ENCODE assay signal across 13 cellular contexts in the genomic region with DNA sequence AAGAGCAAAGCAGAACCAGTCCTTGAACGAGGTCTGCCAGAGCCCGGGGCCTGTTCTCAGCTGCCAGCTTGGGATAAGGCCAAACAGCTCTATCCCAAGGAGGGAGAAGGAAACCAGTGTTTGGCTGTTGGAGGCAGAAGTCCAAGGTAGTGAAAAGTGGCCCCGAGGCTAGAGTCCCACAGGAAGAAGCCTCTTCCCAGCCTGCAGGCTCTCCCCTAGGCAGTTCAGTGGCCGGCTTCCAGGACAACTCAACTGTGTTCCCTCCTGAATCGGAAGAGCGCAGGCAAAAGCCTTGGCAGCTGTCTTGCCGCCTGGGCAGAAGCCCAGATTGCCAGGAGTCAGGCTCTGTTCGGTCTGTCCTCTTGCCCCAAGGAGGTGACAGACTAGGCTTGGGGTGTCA. TPM values are rescaled to one million over a fixed set of nuclear protein-coding genes. Genes with fewer than 3 reads are reported as not detected.
A peak's percentile ranks its signal among the peaks of the same experiment; 100 is the strongest.
DNase-seq lines count a peak whose midpoint lies in the region; ATAC-seq, FAIRE-seq and TF ChIP-seq lines count a peak whose summit lies in the region.
"Had no signal": no experiment of that assay in that cellular context is flagged by ENCODE, and none has a peak within 500 bp of the region (broad histone marks: within the 10 kb centered on the region; RNA-seq: fewer than 3 reads in every experiment).

No MANE protein-coding gene starts in this region.

- POLR2A ChIA-PET in HepG2 (lab: Yijun Ruan, JAX), result no interaction called here

- CTCF ChIA-PET in HepG2 (lab: Yijun Ruan, JAX; ENCODE audit: low intra/inter-chr PET ratio, low total read pairs), result no interaction called here

- TF ChIP-seq POLR2A in right lobe of liver (IDR thresholded peaks at IDR 0.05) (no peak), HepG2 (IDR thresholded peaks at IDR 0.05; ENCODE audit: insufficient read depth in 1 of 2, low read depth in 2 of 2, low read length in 2 of 2) (no peak), vagina (IDR thresholded peaks at IDR 0.05) (no peak)

- in situ Hi-C loops in HepG2 (cut with HindIII; ENCODE audit: extremely low pct_ligation_motif_present, low pct_unique_long_range_greater_than_20kb), result loop anchor here (10.0 kb wide), 1 partner anchor 459 kb away; no protein-coding TSS in a partner anchor

- no peak overlapping the region for H3K27ac ChIP-seq in right lobe of liver
- no peak overlapping the region for H3K27ac ChIP-seq in HepG2 (ENCODE audit: extremely low read length, insufficient read depth, low read length)
- H3K27ac ChIP-seq in fibroblast of lung (ENCODE audit: insufficient read depth, low read length), result no peak overlapping the region
- H3K27ac ChIP-seq in vagina, result peak overlapping the region; percentile 10

- FAIRE-seq in HepG2 (lab: Jason Lieb, UNC), result no peak
- FAIRE-seq: A204.1 had no signal

- BruUV-seq in HepG2 (replicated peaks; lab: Mats Ljungman, UMichigan), result no TSS peak

- H3K36me3 ChIP-seq in right lobe of liver, result no peaks in the 10 kb centered on the region
- no peaks in the 10 kb centered on the region for H3K36me3 ChIP-seq in HepG2 (replicated peaks in 1 of 2; ENCODE audit: control insufficient read depth in 1 of 2, insufficient read depth in 2 of 2, low read length in 2 of 2)
- peaks cover 22% of the 10 kb centered on the region for H3K36me3 ChIP-seq in fibroblast of lung (ENCODE audit: control insufficient read depth, insufficient read depth, low read length)
- H3K36me3 ChIP-seq in vagina, result no peaks in the 10 kb centered on the region

- no peak overlapping the region for H2AFZ ChIP-seq in HepG2 (ENCODE audit: low read length)
- H2AFZ ChIP-seq in fibroblast of lung (ENCODE audit: low read length), result no peak overlapping the region

- ATAC-seq in right lobe of liver, result peak; percentile 20 to 62 (median 35)
- ATAC-seq in HepG2, result no peak

- TF ChIP-seq EP300 in HepG2 (IDR thresholded peaks at IDR 0.05; ENCODE audit: low read depth in 2 of 2, low read length in 2 of 2), result no peak
- TF ChIP-seq EP300 in HepG2 (CRISPR knock-in tag; IDR thresholded peaks at IDR 0.05; ENCODE audit: borderline replicate concordance), result no peak

- DNase-seq in right lobe of liver, result peak in 1 of 3 donors; percentile 72
- no peak for DNase-seq in HepG2 (ENCODE audit: low spot score)
- peak; percentile 47 to 74 for DNase-seq in fibroblast of lung (ENCODE audit: low read depth in 2 of 2)
- DNase-seq in myocyte (ENCODE audit: low read depth), result peak; percentile 70
- no peak for DNase-seq in vagina (ENCODE audit: extremely low spot score in 2 of 2)
- DNase-seq in LoVo (ENCODE audit: low spot score), result no peak
- no peak for DNase-seq in NCI-H526 (lab: John Stamatoyannopoulos, UW)
- no peak for DNase-seq in SW480 (ENCODE audit: low spot score)
- DNase-seq: activated naive CD4-positive, alpha-beta T cell treated with anti-CD3 and anti-CD28 coated beads for 36 hours; HCEC 1CT; NCI-H146; RPMI8226 had no signal

- H4K20me1 ChIP-seq in HepG2 (ENCODE audit: insufficient read depth, low read length), result no peaks in the 10 kb centered on the region
- H4K20me1 ChIP-seq in fibroblast of lung (ENCODE audit: control insufficient read depth, extremely low read depth, insufficient read depth, low read length), result no peaks in the 10 kb centered on the region

- H3K4me1 ChIP-seq in right lobe of liver (peaks cover 0 to 1% (median 0%) of the 10 kb centered on the region in 4 donors), HepG2 (ENCODE audit: insufficient read depth, low read length) (peaks cover 24% of the 10 kb centered on the region), fibroblast of lung (ENCODE audit: control insufficient read depth, extremely low read depth, insufficient read depth, low read length) (peaks cover 8% of the 10 kb centered on the region), vagina (peaks cover 35% of the 10 kb centered on the region)

- no peaks in the 10 kb centered on the region for H3K9me3 ChIP-seq in right lobe of liver
- H3K9me3 ChIP-seq in HepG2 (ENCODE audit: low read length), result no peaks in the 10 kb centered on the region
- no peaks in the 10 kb centered on the region for H3K9me3 ChIP-seq in fibroblast of lung (ENCODE audit: control insufficient read depth, insufficient read depth, low read depth, low read length)
- H3K9me3 ChIP-seq in vagina, result no peaks in the 10 kb centered on the region

- H3K79me2 ChIP-seq in HepG2 (ENCODE audit: insufficient read depth, low read length), result no peaks in the 10 kb centered on the region
- peaks cover 24% of the 10 kb centered on the region for H3K79me2 ChIP-seq in fibroblast of lung (ENCODE audit: control insufficient read depth, insufficient read depth, low read length)

- 47% methylated on average over 2 of the region's 8 CpGs for WGBS in right lobe of liver (ENCODE audit: insufficient coverage, low coverage, low lambda C conversion rate, missing lambda C conversion rate)
- 68% methylated on average over 8 of the region's 8 CpGs for WGBS in HepG2 (ENCODE audit: low lambda C conversion rate)

- TF ChIP-seq RAD21 in HepG2 (CRISPR knock-in tag; IDR thresholded peaks at IDR 0.05), result no peak

- H3K4me2 ChIP-seq in HepG2 (ENCODE audit: low read depth, low read length), result no peak overlapping the region
- H3K4me2 ChIP-seq in fibroblast of lung (ENCODE audit: extremely low read depth, insufficient read depth, low read length), result peak overlapping the region; percentile 7

- intact Hi-C loops in right lobe of liver (cut with DNase I) (no loop called here), HepG2 (cut with micrococcal nuclease; ENCODE audit: unreplicated experiment) (loop anchor here (1.0 kb wide), 1 partner anchor 307 kb away; no protein-coding TSS in a partner anchor), vagina (cut with DNase I) (loop anchor here (10.0 kb wide), 1 partner anchor 59 kb away; no protein-coding TSS in a partner anchor)

- TF ChIP-seq CTCF in right lobe of liver (IDR thresholded peaks at IDR 0.05) (no peak), HepG2 (CRISPR knock-in tag; IDR thresholded peaks at IDR 0.05) (no peak), fibroblast of lung (conservative IDR thresholded peaks at IDR 0.05 in 1 of 2, IDR thresholded peaks at IDR 0.05 in 1 of 2; ENCODE audit: low read depth in 1 of 2, low read length in 2 of 2) (no peak), vagina (IDR thresholded peaks at IDR 0.05) (no peak)

- H3K27me3 ChIP-seq in right lobe of liver (peaks cover 0 to 4% of the 10 kb centered on the region in 2 donors), HepG2 (ENCODE audit: control insufficient read depth in 1 of 2, insufficient read depth in 2 of 2, low read length in 2 of 2) (no peaks in the 10 kb centered on the region), fibroblast of lung (ENCODE audit: control insufficient read depth, insufficient read depth, low read length) (no peaks in the 10 kb centered on the region), vagina (no peaks in the 10 kb centered on the region)

- H3K9ac ChIP-seq in HepG2 (ENCODE audit: insufficient read depth, low read depth, low read length) (no peak overlapping the region), fibroblast of lung (ENCODE audit: insufficient read depth, low read length) (no peak overlapping the region)

- H3K4me3 ChIP-seq in right lobe of liver, result no peak overlapping the region
- no peak overlapping the region for H3K4me3 ChIP-seq in HepG2 (replicated peaks in 1 of 3; ENCODE audit: insufficient read depth in 1 of 3, low read depth in 2 of 3, low read length in 3 of 3)
- H3K4me3 ChIP-seq in fibroblast of lung (replicated peaks in 1 of 4; ENCODE audit: control extremely low read depth in 1 of 4, insufficient read depth in 1 of 4, low read depth in 3 of 4, low read length in 4 of 4), result no peak overlapping the region
- no peak overlapping the region for H3K4me3 ChIP-seq in vagina

RNA-seq across cellular contexts. Expression of a gene that starts 19.3 kb away (rescaled TPM):
- total RNA-seq in right lobe of liver, result 10 to 100 TPM; 25.0 to 68.4 (median 38.6) TPM
- total RNA-seq in HepG2 (2016; rRNA removed; fragmentation: Illumina TruSeq; extraction: Trizol), result 2.6 and 6.8 TPM in 2 replicates
- 0.18 and 0.20 TPM in 2 replicates for total RNA-seq in HepG2 (2016; cell fraction: cytosol; rRNA removed; fragmentation: Illumina TruSeq; extraction: Trizol; ENCODE audit: low read depth)
- 2.0 and 6.7 TPM in 2 replicates for total RNA-seq in HepG2 (2016; cell fraction: insoluble cytoplasmic fraction; rRNA removed; fragmentation: Illumina TruSeq; extraction: Trizol)
- 1.3 and 1.4 TPM in 2 replicates for total RNA-seq in HepG2 (2016; cell fraction: membrane; rRNA removed; fragmentation: Illumina TruSeq; extraction: Trizol)
- total RNA-seq in HepG2 (2016; cell fraction: nucleus; rRNA removed; fragmentation: Illumina TruSeq; extraction: Trizol), result 7.0 and 10.0 TPM in 2 replicates
- polyA plus RNA-seq in HepG2 (2011; rRNA removed), result 40.2 and 70.2 TPM in 2 replicates
- polyA plus RNA-seq in HepG2 (2011; cell fraction: cytosol; rRNA removed), result 44.6 and 54.0 TPM in 2 replicates
- 71.3 and 95.1 TPM in 2 replicates for polyA plus RNA-seq in HepG2 (2011; cell fraction: nucleus; rRNA removed)
- 58.7 and 90.3 TPM in 2 replicates for polyA plus RNA-seq in HepG2 (2012)
- polyA plus RNA-seq in HepG2 (2016; cell fraction: cytosol; fragmentation: Illumina TruSeq; extraction: Trizol; ENCODE audit: low read depth), result 0.42 and 0.75 TPM in 2 replicates
- polyA plus RNA-seq in HepG2 (2016; cell fraction: insoluble cytoplasmic fraction; fragmentation: Illumina TruSeq; extraction: Trizol; ENCODE audit: low read depth), result 2.1 and 3.2 TPM in 2 replicates
- polyA plus RNA-seq in HepG2 (2016; cell fraction: membrane; fragmentation: Illumina TruSeq; extraction: Trizol; ENCODE audit: low read depth), result 0.87 and 1.2 TPM in 2 replicates
- polyA plus RNA-seq in HepG2 (2016; cell fraction: nucleus; fragmentation: Illumina TruSeq; extraction: Trizol; ENCODE audit: insufficient read depth, low read depth), result 16.2 and 17.3 TPM in 2 replicates
- polyA minus RNA-seq in HepG2 (2011; rRNA and poly(A)+ RNA removed; ENCODE audit: low replicate concordance), result 13.5 and 31.5 TPM in 2 replicates
- 14.6 and 31.0 TPM in 2 replicates for polyA minus RNA-seq in HepG2 (2011; cell fraction: cytosol; rRNA and poly(A)+ RNA removed)
- polyA minus RNA-seq in HepG2 (2011; cell fraction: nucleus; rRNA and poly(A)+ RNA removed), result 11.6 and 13.1 TPM in 2 replicates
- total RNA-seq in fibroblast of lung, result 1,004 and 1,312 TPM in 2 replicates
- polyA plus RNA-seq in fibroblast of lung, result 799 and 884 TPM in 2 replicates
- 976 and 994 TPM in 2 replicates for polyA plus RNA-seq in fibroblast of lung (2012)
- polyA minus RNA-seq in fibroblast of lung (ENCODE audit: low replicate concordance), result 581 and 622 TPM in 2 replicates
- total RNA-seq in myocyte, result 46.5 and 68.2 TPM in 2 replicates
- polyA plus RNA-seq in myocyte (2012), result 178 TPM
- 103 TPM for total RNA-seq in vagina

RNA-seq across cellular contexts. Expression of a gene that starts 56.1 kb away (rescaled TPM):
- total RNA-seq in right lobe of liver, result not detected
- total RNA-seq in HepG2 (2016; rRNA removed; fragmentation: Illumina TruSeq; extraction: Trizol), result 0.03 and 0.07 TPM in 2 replicates
- total RNA-seq in HepG2 (2016; cell fraction: cytosol; rRNA removed; fragmentation: Illumina TruSeq; extraction: Trizol; ENCODE audit: low read depth), result not detected in 2 replicates
- 0.03 and 0.13 TPM in 2 replicates for total RNA-seq in HepG2 (2016; cell fraction: insoluble cytoplasmic fraction; rRNA removed; fragmentation: Illumina TruSeq; extraction: Trizol)
- total RNA-seq in HepG2 (2016; cell fraction: membrane; rRNA removed; fragmentation: Illumina TruSeq; extraction: Trizol), result 0.03 TPM in 1 of 2 replicates, not detected in the other
- total RNA-seq in HepG2 (2016; cell fraction: nucleus; rRNA removed; fragmentation: Illumina TruSeq; extraction: Trizol), result not detected in 2 replicates
- polyA plus RNA-seq in HepG2 (2011; rRNA removed), result 0.03 and 0.05 TPM in 2 replicates
- polyA plus RNA-seq in HepG2 (2011; cell fraction: cytosol; rRNA removed), result 0.03 and 0.05 TPM in 2 replicates
- polyA plus RNA-seq in HepG2 (2011; cell fraction: nucleus; rRNA removed), result 0.02 and 0.03 TPM in 2 replicates
- polyA plus RNA-seq in HepG2 (2012), result 0.47 and 0.60 TPM in 2 replicates
- polyA plus RNA-seq in HepG2 (2016; cell fraction: cytosol; fragmentation: Illumina TruSeq; extraction: Trizol; ENCODE audit: low read depth), result not detected in 2 replicates
- polyA plus RNA-seq in HepG2 (2016; cell fraction: insoluble cytoplasmic fraction; fragmentation: Illumina TruSeq; extraction: Trizol; ENCODE audit: low read depth), result 0.17 TPM in 1 of 2 replicates, not detected in the other
- polyA plus RNA-seq in HepG2 (2016; cell fraction: membrane; fragmentation: Illumina TruSeq; extraction: Trizol; ENCODE audit: low read depth), result 0.03 and 0.22 TPM in 2 replicates
- polyA plus RNA-seq in HepG2 (2016; cell fraction: nucleus; fragmentation: Illumina TruSeq; extraction: Trizol; ENCODE audit: insufficient read depth, low read depth), result 0.07 and 0.09 TPM in 2 replicates
- 0.96 and 2.5 TPM in 2 replicates for polyA minus RNA-seq in HepG2 (2011; rRNA and poly(A)+ RNA removed; ENCODE audit: low replicate concordance)
- not detected in 2 replicates for polyA minus RNA-seq in HepG2 (2011; cell fraction: cytosol; rRNA and poly(A)+ RNA removed)
- 0.12 TPM in 1 of 2 replicates, not detected in the other for polyA minus RNA-seq in HepG2 (2011; cell fraction: nucleus; rRNA and poly(A)+ RNA removed)
- under 0.01 and 0.33 TPM in 2 replicates for total RNA-seq in fibroblast of lung
- 0.03 and 0.09 TPM in 2 replicates for polyA plus RNA-seq in fibroblast of lung
- 0.17 and 0.20 TPM in 2 replicates for polyA plus RNA-seq in fibroblast of lung (2012)
- polyA minus RNA-seq in fibroblast of lung (ENCODE audit: low replicate concordance), result 1.0 TPM in 1 of 2 replicates, not detected in the other
- total RNA-seq in myocyte, result 0.40 and 0.94 TPM in 2 replicates
- polyA plus RNA-seq in myocyte (2012), result 0.86 TPM
- 0.98 TPM for total RNA-seq in vagina
- total RNA-seq: activated naive CD4-positive, alpha-beta T cell treated with anti-CD3 and anti-CD28 coated beads for 36 hours had no signal

Comparison
In these comparisons a context has a peak if more than half of its experiments do, and no peak if none do; other contexts are left out.
1. intact Hi-C loops: an anchor here in HepG2 (1.0 kb wide) and vagina (10.0 kb wide); none called in right lobe of liver.
2. DNase-seq: peak in fibroblast of lung (2 of 2) and myocyte (single experiment); none in HepG2 (single experiment), vagina (0 of 2), LoVo (single experiment), NCI-H526 (0 of 2) and SW480 (single experiment).